In genomic region chr2:168371273-168371992, GRCh38 we compare ENCODE assay signal across 12 cellular contexts.
A peak's percentile ranks its signal among the peaks of the same experiment; 100 is the strongest.
DNase-seq lines count a peak whose midpoint lies in the region; ATAC-seq, FAIRE-seq and TF ChIP-seq lines count a peak whose summit lies in the region.
"Had no signal": no experiment of that assay in that cellular context is flagged by ENCODE, and none has a peak within 500 bp of the region (broad histone marks: within the 10 kb centered on the region; RNA-seq: fewer than 3 reads in every experiment).

No MANE protein-coding gene starts in this region.

- H3K4me1 ChIP-seq in GM12878 (ENCODE audit: control insufficient read depth, insufficient read depth, low read length), result peaks cover 7% of the 10 kb centered on the region; the same call in 1 of the 2 replicates
- H3K4me1 ChIP-seq in right cardiac atrium (ENCODE audit: control insufficient read depth, insufficient read depth, low read length), result no peaks in the 10 kb centered on the region
- peaks cover 6% of the 10 kb centered on the region for H3K4me1 ChIP-seq in CD4-positive, alpha-beta memory T cell (ENCODE audit: insufficient read depth, low read length)

- ATAC-seq in GM18520 (IDR thresholded peaks at IDR 0.05; ENCODE audit: unreplicated experiment), result peak; percentile 68
- ATAC-seq in GM21423 (IDR thresholded peaks at IDR 0.05; ENCODE audit: unreplicated experiment), result peak; percentile 98
- peak; percentile 96 for ATAC-seq in HG03159 (IDR thresholded peaks at IDR 0.05; ENCODE audit: unreplicated experiment)
- 0 out of 3 replicates have a peak, but pooled peaks have one; percentile 27 for ATAC-seq in GM12878
- no peak for ATAC-seq in right cardiac atrium
- no peak for ATAC-seq in GM21360 (IDR thresholded peaks at IDR 0.05; ENCODE audit: unreplicated experiment)

- peak overlapping the region; percentile 85 for H2AFZ ChIP-seq in GM12878 (ENCODE audit: control insufficient read depth, low read depth, low read length)

- no peaks in the 10 kb centered on the region for H4K20me1 ChIP-seq in GM12878 (ENCODE audit: control insufficient read depth, insufficient read depth)

- TF ChIP-seq EP300 in GM12878 (IDR thresholded peaks at IDR 0.05; ENCODE audit: borderline replicate concordance in 1 of 2, control insufficient read depth in 1 of 2, low read depth in 2 of 2, low read length in 2 of 2), result no peak

- H3K36me3 ChIP-seq in GM12878 (ENCODE audit: control insufficient read depth in 2 of 2, insufficient read depth in 2 of 2, low read length in 1 of 2), result no peaks in the 10 kb centered on the region
- no peaks in the 10 kb centered on the region for H3K36me3 ChIP-seq in CD4-positive, alpha-beta memory T cell (ENCODE audit: insufficient read depth, low read length)

- H3K27ac ChIP-seq in GM12878 (ENCODE audit: control insufficient read depth, insufficient read depth) (no peak overlapping the region), right cardiac atrium (ENCODE audit: low read length) (no peak overlapping the region)
- no peak overlapping the region for H3K27ac ChIP-seq in CD4-positive, alpha-beta memory T cell (ENCODE audit: low read depth, low read length)

- no peak for TF ChIP-seq CTCF in GM12878 (IDR thresholded peaks at IDR 0.05 in 2 of 3, conservative IDR thresholded peaks at IDR 0.05 in 1 of 3; ENCODE audit: control insufficient read depth in 2 of 3, extremely low read depth in 1 of 3, insufficient read depth in 1 of 3, low read depth in 3 of 3, low read length in 3 of 3)

- peaks cover 0 to 3% of the 10 kb centered on the region in 2 donors for H3K27me3 Mint-ChIP-seq in CD4-positive, alpha-beta memory T cell
- H3K27me3 Mint-ChIP-seq: activated naive CD8-positive, alpha-beta T cell treated with anti-CD3 and anti-CD28 coated beads for 36 hours; progenitor cell of endocrine pancreas had no signal

- TF ChIP-seq POLR2A in GM12878 (IDR thresholded peaks at IDR 0.05; ENCODE audit: low read depth, low read length), result no peak

- H3K9me3 ChIP-seq in GM12878 (replicated peaks; ENCODE audit: control insufficient read depth, insufficient read depth, low read length) (no peaks in the 10 kb centered on the region; the same call in 1 of the 3 replicates), right cardiac atrium (ENCODE audit: control insufficient read depth, low read length) (no peaks in the 10 kb centered on the region)
- H3K9me3 ChIP-seq in CD4-positive, alpha-beta memory T cell (ENCODE audit: control insufficient read depth in 1 of 2, low read length in 2 of 2), result no peaks in the 10 kb centered on the region

- no peak overlapping the region for H3K4me3 ChIP-seq in GM12878
- no peak overlapping the region for H3K4me3 ChIP-seq in right cardiac atrium (ENCODE audit: low read length)
- no peak overlapping the region for H3K4me3 ChIP-seq in CD4-positive, alpha-beta memory T cell (ENCODE audit: low read length in 2 of 2)

- no peak for TF ChIP-seq RAD21 in GM12878 (IDR thresholded peaks at IDR 0.05; ENCODE audit: insufficient read depth, low read depth, low read length)

- CTCF ChIA-PET in GM12878 (lab: Yijun Ruan, JAX), result no interaction called here
- CTCF ChIA-PET in CD4-positive, alpha-beta memory T cell (lab: Charles Lee; ENCODE audit: partially characterized antibody), result no interaction called here

- in situ Hi-C loops in GM12878 (cut with MboI), result no loop called here

- no TSS peak for BruUV-seq in GM12878 (replicated peaks; lab: Mats Ljungman, UMichigan)

- POLR2A ChIA-PET in GM12878 (lab: Charles Lee), result no interaction called here
- POLR2A ChIA-PET in CD4-positive, alpha-beta memory T cell (lab: Charles Lee; ENCODE audit: partially characterized antibody), result no interaction called here

- H3K27ac Mint-ChIP-seq in CD4-positive, alpha-beta memory T cell, result peak overlapping the region in 3 of 7 donors; percentile 8 to 34 (median 11)
- H3K27ac Mint-ChIP-seq: activated naive CD8-positive, alpha-beta T cell treated with anti-CD3 and anti-CD28 coated beads for 36 hours; progenitor cell of endocrine pancreas; type B pancreatic cell had no signal

- DNase-seq in GM12878 (ENCODE audit: low read depth, low spot score), result no peak
- no peak for DNase-seq in activated CD4-positive, alpha-beta T cell treated with anti-CD3 and anti-CD28 coated beads for 4 hours
- DNase-seq in right cardiac atrium, result no peak
- DNase-seq in CD4-positive, alpha-beta memory T cell, result no peak
- DNase-seq: activated CD4-positive, alpha-beta T cell treated with anti-CD3 and anti-CD28 coated beads, Interleukin-2, amount 50 U/mL, for 4 hours; activated naive CD8-positive, alpha-beta T cell treated with anti-CD3 and anti-CD28 coated beads for 36 hours had no signal

- peaks cover 0 to 9% (median 1%) of the 10 kb centered on the region in 8 donors for H3K9me3 Mint-ChIP-seq in CD4-positive, alpha-beta memory T cell

- H3K4me3 Mint-ChIP-seq in CD4-positive, alpha-beta memory T cell, result peak overlapping the region in 3 of 8 donors; percentile 6 to 47 (median 43)
- H3K4me3 Mint-ChIP-seq: activated naive CD8-positive, alpha-beta T cell treated with anti-CD3 and anti-CD28 coated beads for 36 hours; type B pancreatic cell had no signal

- intact Hi-C loops in GM12878 (cut with micrococcal nuclease; ENCODE audit: unreplicated experiment) (no loop called here), right cardiac atrium (cut with DNase I) (no loop called here)
- intact Hi-C loops in CD4-positive, alpha-beta memory T cell (cut with micrococcal nuclease), result no loop called here

- H3K4me1 Mint-ChIP-seq in CD4-positive, alpha-beta memory T cell, result peaks cover 7 to 14% (median 11%) of the 10 kb centered on the region in 4 donors

- H3K79me2 ChIP-seq in GM12878 (ENCODE audit: control insufficient read depth, insufficient read depth, low read length), result no peaks in the 10 kb centered on the region

- SMC1A ChIA-PET in GM12878 (lab: Charles Lee; ENCODE audit: uncharacterized antibody, unreplicated experiment), result no interaction called here

- H3K9ac ChIP-seq in GM12878 (ENCODE audit: control insufficient read depth, insufficient read depth, low read length), result no peak overlapping the region

- RAD21 ChIA-PET in GM12878 (lab: Charles Lee; ENCODE audit: unreplicated experiment), result no interaction called here

- 13% methylated on average over 4 of the region's 4 CpGs for WGBS in GM12878 (ENCODE audit: insufficient coverage, insufficient replicate concordance, low lambda C conversion rate, missing lambda C conversion rate)
- WGBS in right cardiac atrium, result 91% methylated on average over 4 of the region's 4 CpGs

- no peaks in the 10 kb centered on the region for H3K36me3 Mint-ChIP-seq in CD4-positive, alpha-beta memory T cell
- H3K36me3 Mint-ChIP-seq: type B pancreatic cell had no signal

- no peak for FAIRE-seq in GM12878 (lab: Jason Lieb, UNC)

- no peaks in the 10 kb centered on the region for H3K27me3 ChIP-seq in GM12878 (replicated peaks in 1 of 2; ENCODE audit: control insufficient read depth in 2 of 2, insufficient read depth in 2 of 2, low read length in 1 of 2)
- no peaks in the 10 kb centered on the region for H3K27me3 ChIP-seq in right cardiac atrium (ENCODE audit: control insufficient read depth, insufficient read depth)
- H3K27me3 ChIP-seq in CD4-positive, alpha-beta memory T cell (ENCODE audit: insufficient read depth, low read length), result no peaks in the 10 kb centered on the region

- H3K4me2 ChIP-seq in GM12878 (ENCODE audit: control insufficient read depth, insufficient read depth), result no peak overlapping the region

TF ChIP-seq in GM12878, 131 proteins besides CTCF, POLR2A, EP300 and RAD21 (continues in another document):
- TF ChIP-seq ZBTB11 (CRISPR knock-in tag; IDR thresholded peaks at IDR 0.05), result no peak
- TF ChIP-seq TCF12 (IDR thresholded peaks at IDR 0.05; ENCODE audit: low read depth, low read length), result no peak
- no peak for TF ChIP-seq CHD4 (IDR thresholded peaks at IDR 0.05)
- no peak for TF ChIP-seq FOS (IDR thresholded peaks at IDR 0.05; ENCODE audit: borderline replicate concordance, extremely low read depth, insufficient read length)
- TF ChIP-seq ZZZ3 (IDR thresholded peaks at IDR 0.05; ENCODE audit: control insufficient read depth, insufficient read length, low read depth), result no peak
- no peak for TF ChIP-seq ZNF217 (IDR thresholded peaks at IDR 0.05)
- TF ChIP-seq MYC (IDR thresholded peaks at IDR 0.05; ENCODE audit: insufficient read depth, insufficient read length, insufficient replicate concordance, low read length, severe bottlenecking), result no peak
- TF ChIP-seq ASH2L (IDR thresholded peaks at IDR 0.05; ENCODE audit: borderline replicate concordance, low read depth), result no peak

Comparison
In these comparisons a context has a peak if more than half of its experiments do, and no peak if none do; other contexts are left out.
1. ATAC-seq: peak in GM18520 (single experiment), GM21423 (single experiment), HG03159 (single experiment) and GM12878 (single experiment); none in right cardiac atrium (0 of 2) and GM21360 (single experiment).